ENCODE assay signal across 8 cellular contexts in genomic region chr9:123997665-123998277, GRCh38. TPM values are rescaled to one million over a fixed set of nuclear protein-coding genes. Genes with fewer than 3 reads are reported as not detected.
A peak's percentile ranks its signal among the peaks of the same experiment; 100 is the strongest.
DNase-seq lines count a peak whose midpoint lies in the region; ATAC-seq lines count a peak whose summit lies in the region.

No MANE protein-coding gene starts in this region.

- no peak overlapping the region for H3K4ac ChIP-seq in trophoblast cell (ENCODE audit: low read depth, low read length)
- no peak overlapping the region for H3K4ac ChIP-seq in mesenchymal stem cell (ENCODE audit: low read depth in 1 of 2, low read length in 2 of 2)

- peak; percentile 74 for DNase-seq in activated naive CD4-positive, alpha-beta T cell treated with anti-CD3 and anti-CD28 coated beads for 36 hours
- DNase-seq in activated naive CD4-positive, alpha-beta T cell treated with anti-CD3 and anti-CD28 coated beads, Interleukin-2, amount 50 U/mL, for 16 hours, result no peak
- no peak for DNase-seq in central memory CD8-positive, alpha-beta T cell (ENCODE audit: low spot score in 2 of 2)
- DNase-seq in trophoblast cell, result peak; percentile 33 to 43
- no peak for DNase-seq in cerebellar cortex (ENCODE audit: low spot score)
- DNase-seq in mesenchymal stem cell, result no peak

- no peak overlapping the region for H3K9ac ChIP-seq in trophoblast cell (ENCODE audit: low read length)
- no peak overlapping the region for H3K9ac ChIP-seq in mesenchymal stem cell (ENCODE audit: low read length)

- H3K9me3 ChIP-seq in trophoblast cell (ENCODE audit: insufficient read depth, low read depth, low read length), result peaks cover 10% of the 10 kb centered on the region
- no peaks in the 10 kb centered on the region for H3K9me3 ChIP-seq in mesenchymal stem cell (ENCODE audit: control insufficient read depth, low read length)

- peak overlapping the region; percentile 29 for H3K4me3 Mint-ChIP-seq in activated naive CD4-positive, alpha-beta T cell treated with anti-CD3 and anti-CD28 coated beads for 36 hours
- H3K4me3 Mint-ChIP-seq in central memory CD8-positive, alpha-beta T cell, result peak overlapping the region; percentile 89

- peaks cover 72% of the 10 kb centered on the region for H3K27me3 Mint-ChIP-seq in activated naive CD4-positive, alpha-beta T cell treated with anti-CD3 and anti-CD28 coated beads for 36 hours (ENCODE audit: low read depth)
- H3K27me3 Mint-ChIP-seq in central memory CD8-positive, alpha-beta T cell, result peaks cover 94% of the 10 kb centered on the region

- H3K9me3 Mint-ChIP-seq in activated naive CD4-positive, alpha-beta T cell treated with anti-CD3 and anti-CD28 coated beads for 36 hours, result no peaks in the 10 kb centered on the region
- no peaks in the 10 kb centered on the region for H3K9me3 Mint-ChIP-seq in central memory CD8-positive, alpha-beta T cell

- no peak overlapping the region for H4K12ac ChIP-seq in trophoblast cell (ENCODE audit: low read depth, low read length)

- H3K18ac ChIP-seq in trophoblast cell (ENCODE audit: low read length) (no peak overlapping the region), mesenchymal stem cell (ENCODE audit: low read depth in 1 of 2, low read length in 2 of 2) (no peak overlapping the region)

- CTCF ChIA-PET in activated naive CD4-positive, alpha-beta T cell treated with anti-CD3 and anti-CD28 coated beads for 36 hours (lab: Charles Lee), result interaction anchor here (0.6 to 1.0 kb wide), 2 partner anchors 13 to 1106 kb away, joined by 3 to 6 read pairs; no protein-coding TSS in a partner anchor

- H3K79me1 ChIP-seq in trophoblast cell (ENCODE audit: low read length), result no peaks in the 10 kb centered on the region
- no peaks in the 10 kb centered on the region for H3K79me1 ChIP-seq in mesenchymal stem cell (replicated peaks; ENCODE audit: low read length, poor library complexity, severe bottlenecking)

- H2AK5ac ChIP-seq in trophoblast cell (ENCODE audit: low read length) (no peak overlapping the region), mesenchymal stem cell (ENCODE audit: low read length, severe bottlenecking) (no peak overlapping the region)

- H3K4me2 ChIP-seq in trophoblast cell (ENCODE audit: low read length) (no peak overlapping the region), mesenchymal stem cell (ENCODE audit: low read length, poor library complexity, severe bottlenecking) (no peak overlapping the region)

- intact Hi-C loops in activated naive CD4-positive, alpha-beta T cell treated with anti-CD3 and anti-CD28 coated beads for 36 hours (cut with micrococcal nuclease), result loop anchor here (1.0 to 5.0 kb wide), 6 partner anchors 11 to 215 kb away; no protein-coding TSS in a partner anchor

- peak overlapping the region; percentile 56 for H3K27ac Mint-ChIP-seq in activated naive CD4-positive, alpha-beta T cell treated with anti-CD3 and anti-CD28 coated beads for 36 hours
- no peak overlapping the region for H3K27ac Mint-ChIP-seq in central memory CD8-positive, alpha-beta T cell (ENCODE audit: low read depth)

- H3K79me2 ChIP-seq in trophoblast cell (ENCODE audit: control insufficient read depth, insufficient read depth, low read length, poor library complexity), result no peaks in the 10 kb centered on the region

- H4K91ac ChIP-seq in trophoblast cell (ENCODE audit: low read depth, low read length), result no peak overlapping the region
- no peak overlapping the region for H4K91ac ChIP-seq in mesenchymal stem cell (ENCODE audit: low read length)

- H3K27me3 ChIP-seq in trophoblast cell (ENCODE audit: insufficient read depth, low read length), result peaks cover 78% of the 10 kb centered on the region
- peaks cover 77 to 82% of the 10 kb centered on the region in 2 experiments for H3K27me3 ChIP-seq in mesenchymal stem cell (ENCODE audit: control insufficient read depth in 1 of 2, insufficient read depth in 1 of 2, low read length in 2 of 2)

- no peak overlapping the region for H2BK120ac ChIP-seq in trophoblast cell (ENCODE audit: insufficient read depth, low read length, poor library complexity)
- no peak overlapping the region for H2BK120ac ChIP-seq in mesenchymal stem cell (ENCODE audit: low read depth, low read length)

- H3K27ac ChIP-seq in trophoblast cell (ENCODE audit: low read depth, low read length) (no peak overlapping the region), mesenchymal stem cell (ENCODE audit: low read length, poor library complexity, severe bottlenecking) (no peak overlapping the region)

- no CpG with 5 or more reads among the region's 15 CpGs for WGBS in trophoblast cell (ENCODE audit: extremely low coverage, insufficient coverage, insufficient read length)
- 13% methylated on average over 14 of the region's 15 CpGs for WGBS in mesenchymal stem cell

- H3K14ac ChIP-seq in trophoblast cell (ENCODE audit: low read length) (no peak overlapping the region), mesenchymal stem cell (ENCODE audit: low read length in 2 of 2) (no peak overlapping the region)

- no peak overlapping the region for H3K4me3 ChIP-seq in trophoblast cell (ENCODE audit: low read depth, low read length)
- no peak overlapping the region for H3K4me3 ChIP-seq in mesenchymal stem cell (ENCODE audit: insufficient read depth in 1 of 2, low read depth in 1 of 2, low read length in 2 of 2)

- H2AFZ ChIP-seq in trophoblast cell (ENCODE audit: insufficient read depth, low read length, poor library complexity) (no peak overlapping the region), mesenchymal stem cell (ENCODE audit: low read depth, low read length) (no peak overlapping the region)

- peaks cover 36% of the 10 kb centered on the region for H3K4me1 Mint-ChIP-seq in activated naive CD4-positive, alpha-beta T cell treated with anti-CD3 and anti-CD28 coated beads for 36 hours (ENCODE audit: low read depth)
- H3K4me1 Mint-ChIP-seq in central memory CD8-positive, alpha-beta T cell, result peaks cover 35% of the 10 kb centered on the region

- H3K36me3 Mint-ChIP-seq in activated naive CD4-positive, alpha-beta T cell treated with anti-CD3 and anti-CD28 coated beads for 36 hours (ENCODE audit: low read depth), result no peaks in the 10 kb centered on the region
- peaks cover 1% of the 10 kb centered on the region for H3K36me3 Mint-ChIP-seq in central memory CD8-positive, alpha-beta T cell (ENCODE audit: insufficient read depth)

- ATAC-seq in HG03521 (IDR thresholded peaks at IDR 0.05; ENCODE audit: unreplicated experiment), result peak; percentile 55
- peak; percentile 19 for ATAC-seq in central memory CD8-positive, alpha-beta T cell (replicated peaks; ENCODE audit: extremely low read depth, poor library complexity, severe bottlenecking)
- no peak for ATAC-seq in GM21526 (IDR thresholded peaks at IDR 0.05; ENCODE audit: low FRiP score, unreplicated experiment)

- H4K8ac ChIP-seq in trophoblast cell (ENCODE audit: low read depth, low read length) (no peak overlapping the region), mesenchymal stem cell (ENCODE audit: low read length) (no peak overlapping the region)

- H3K4me1 ChIP-seq in trophoblast cell (ENCODE audit: control insufficient read depth in 1 of 2, insufficient read depth in 2 of 2, low read length in 2 of 2), result peaks cover 0 to 4% of the 10 kb centered on the region in 2 experiments
- peaks cover 20% of the 10 kb centered on the region for H3K4me1 ChIP-seq in mesenchymal stem cell (ENCODE audit: control insufficient read depth, insufficient read depth, low read depth, low read length)

- H2BK12ac ChIP-seq in trophoblast cell (ENCODE audit: low read length) (no peak overlapping the region), mesenchymal stem cell (ENCODE audit: low read length in 2 of 2) (no peak overlapping the region)

- no peak overlapping the region for H2BK5ac ChIP-seq in trophoblast cell (ENCODE audit: low read depth, low read length, poor library complexity)
- no peak overlapping the region for H2BK5ac ChIP-seq in mesenchymal stem cell (ENCODE audit: low read depth, low read length, poor library complexity, severe bottlenecking)

- no peak overlapping the region for H2BK15ac ChIP-seq in mesenchymal stem cell (ENCODE audit: low read depth, poor library complexity, severe bottlenecking)

- H3K36me3 ChIP-seq in trophoblast cell (ENCODE audit: control insufficient read depth in 1 of 2, insufficient read depth in 2 of 2, low read length in 2 of 2) (no peaks in the 10 kb centered on the region), mesenchymal stem cell (ENCODE audit: control insufficient read depth in 1 of 2, insufficient read depth in 2 of 2, low read depth in 1 of 2, low read length in 2 of 2) (no peaks in the 10 kb centered on the region)

- H3K23ac ChIP-seq in trophoblast cell (ENCODE audit: low read length), result no peak overlapping the region
- no peak overlapping the region for H3K23ac ChIP-seq in mesenchymal stem cell (ENCODE audit: low read length in 2 of 2)

RNA-seq across cellular contexts. Expression of gene LHX2, which starts 13.8 kb away (rescaled TPM):
- total RNA-seq in activated naive CD4-positive, alpha-beta T cell treated with anti-CD3 and anti-CD28 coated beads for 36 hours, result not detected
- 0.21 and 0.32 TPM in 2 replicates for polyA plus RNA-seq in trophoblast cell (2013)
- polyA plus RNA-seq in mesenchymal stem cell (2013, experiment 1 of 2), result not detected
- polyA plus RNA-seq in mesenchymal stem cell (2013, experiment 2 of 2), result 0.05 TPM

Comparison
In these comparisons a context has a peak if more than half of its experiments do, and no peak if none do; other contexts are left out.
1. DNase-seq: peak in activated naive CD4-positive, alpha-beta T cell treated with anti-CD3 and anti-CD28 coated beads for 36 hours (single experiment) and trophoblast cell (2 of 2); none in activated naive CD4-positive, alpha-beta T cell treated with anti-CD3 and anti-CD28 coated beads, Interleukin-2, amount 50 U/mL, for 16 hours (single experiment), central memory CD8-positive, alpha-beta T cell (0 of 2), cerebellar cortex (single experiment) and mesenchymal stem cell (single experiment).